ENCODE assay signal across 19 cellular contexts in the genomic region with DNA sequence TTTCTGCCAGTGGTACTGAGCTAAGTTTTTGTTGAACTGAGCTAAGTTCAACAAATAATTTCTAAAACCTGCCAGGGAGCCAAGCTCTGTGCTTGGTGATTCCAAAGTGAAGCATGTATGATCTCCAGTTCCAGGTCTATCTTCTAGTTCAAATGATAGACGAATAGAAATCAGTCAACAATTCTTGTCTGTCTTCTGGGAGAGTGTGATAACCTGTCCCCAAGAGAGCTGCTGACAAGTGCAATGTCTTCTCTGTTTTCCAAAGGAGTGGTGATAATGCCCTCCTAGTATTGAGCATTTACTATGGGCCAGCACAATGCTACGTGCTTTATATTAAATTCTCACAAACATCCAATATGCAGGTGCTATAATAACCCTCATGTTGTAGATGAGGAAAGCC.
"Had no signal": no experiment of that assay in that cellular context is flagged by ENCODE, and none has a peak within 500 bp of the region (broad histone marks: within the 10 kb centered on the region; RNA-seq: fewer than 3 reads in every experiment).

No MANE protein-coding gene starts in this region.

- H3K9me3 Mint-ChIP-seq: activated CD8-positive, alpha-beta T cell treated with anti-CD3 and anti-CD28 coated beads for 36 hours; activated T-cell treated with anti-CD3 and anti-CD28 coated beads, Interleukin-2, amount 50 U/mL, for 4 hours; nephron progenitor cell; stimulated activated naive CD8-positive, alpha-beta T cell treated with anti-CD3 and anti-CD28 coated beads, Interleukin-15, amount 100 ng/mL, for 72 hours had no signal

- H3K36me3 ChIP-seq: spleen, thyroid gland, uterus had no signal

- H3K27ac Mint-ChIP-seq: activated CD8-positive, alpha-beta T cell treated with anti-CD3 and anti-CD28 coated beads for 36 hours; activated naive CD8-positive, alpha-beta T cell; nephron progenitor cell; stimulated activated naive CD8-positive, alpha-beta T cell treated with anti-CD3 and anti-CD28 coated beads, Interleukin-15, amount 100 ng/mL, for 72 hours had no signal

- H3K27me3 ChIP-seq: body of pancreas, spleen, thyroid gland, uterus had no signal

- ATAC-seq: activated CD4-positive, CD25-positive, alpha-beta regulatory T cell treated with anti-CD3 and anti-CD28 coated beads, Interleukin-2, amount 50 U/mL, for 24 hours; activated CD8-positive, alpha-beta T cell treated with anti-CD3 and anti-CD28 coated beads for 36 hours; activated T-cell treated with anti-CD3 and anti-CD28 coated beads, Interleukin-2, amount 50 U/mL, for 4 hours; body of pancreas; sciatic nerve; stimulated activated naive CD8-positive, alpha-beta T cell treated with anti-CD3 and anti-CD28 coated beads, Interleukin-15, amount 100 ng/mL, for 72 hours had no signal

- H3K4me3 ChIP-seq: body of pancreas, SK-N-MC, spleen, thyroid gland, uterus had no signal

- DNase-seq: activated CD8-positive, alpha-beta T cell treated with anti-CD3 and anti-CD28 coated beads for 36 hours; activated gamma-delta T cell treated with Interleukin-2 at 50 U/mL for 16 hours; activated T-cell treated with anti-CD3 and anti-CD28 coated beads, Interleukin-2, amount 50 U/mL, for 4 hours; amygdala; body of pancreas; dermis blood vessel endothelial cell; hypothalamus; kidney glomerular epithelial cell; nephron progenitor cell; spleen; stimulated activated naive CD8-positive, alpha-beta T cell treated with anti-CD3 and anti-CD28 coated beads, Interleukin-15, amount 100 ng/mL, for 72 hours; T-helper 9 cell; thyroid gland; uterus had no signal

- H3K4me3 Mint-ChIP-seq: activated CD8-positive, alpha-beta T cell treated with anti-CD3 and anti-CD28 coated beads for 36 hours; activated naive CD8-positive, alpha-beta T cell; activated T-cell treated with anti-CD3 and anti-CD28 coated beads, Interleukin-2, amount 50 U/mL, for 4 hours; nephron progenitor cell; stimulated activated naive CD8-positive, alpha-beta T cell treated with anti-CD3 and anti-CD28 coated beads, Interleukin-15, amount 100 ng/mL, for 72 hours had no signal

- H3K27ac ChIP-seq: epithelial cell of prostate, SK-N-MC, thyroid gland, uterus had no signal

- H3K36me3 Mint-ChIP-seq: activated naive CD8-positive, alpha-beta T cell had no signal

- H3K9me3 ChIP-seq: body of pancreas, spleen, thyroid gland, uterus had no signal
